In the genomic region with DNA sequence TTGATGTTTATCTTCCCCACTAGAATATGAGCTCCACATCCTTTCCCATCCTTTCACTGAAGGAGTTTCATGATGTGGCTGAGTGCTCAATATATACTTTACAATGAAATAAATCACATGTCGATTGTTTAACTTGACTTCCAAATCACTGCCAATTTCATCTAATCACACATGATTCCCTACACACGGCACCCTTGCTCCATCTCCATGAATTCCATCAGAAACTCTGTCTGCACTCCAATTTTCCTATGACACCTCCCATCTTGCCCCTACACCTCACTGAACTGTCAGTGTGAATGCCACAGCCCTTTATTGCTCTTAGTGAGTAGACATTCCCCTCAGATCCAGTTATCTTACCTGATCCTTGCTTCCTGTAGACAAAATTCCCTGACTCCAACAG, we compare ENCODE assay signal across 27 cellular contexts.
"Had no signal": no experiment of that assay in that cellular context is flagged by ENCODE, and none has a peak within 500 bp of the region (broad histone marks: within the 10 kb centered on the region; RNA-seq: fewer than 3 reads in every experiment).

No MANE protein-coding gene starts in this region.

- H3K36me3 ChIP-seq: stomach, suprapubic skin, thoracic aorta, thyroid gland, tibial artery, tibial nerve, transverse colon, upper lobe of left lung, upper lobe of right lung, uterus, vagina had no signal

- H3K9me3 ChIP-seq: stomach, testis, thoracic aorta, thyroid gland, tibial artery, tibial nerve, transverse colon, upper lobe of left lung, upper lobe of right lung, uterus, vagina had no signal

- H3K4me1 Mint-ChIP-seq: stimulated activated effector memory CD8-positive, alpha-beta T cell treated with anti-CD3 and anti-CD28 coated beads, Interleukin-12 subunit alpha, Interleukin-12 subunit beta, amount 100 ng/mL, for 72 hours; stimulated activated memory B cell treated with anti-CD40 and anti-IgM and Interleukin-4, amounts not matched to agents 10 μg/mL and 1 μg/mL and 100 μg/mL, for 72 hours; stimulated activated naive B cell treated with anti-CD40 and anti-IgM and Interleukin-4, amounts not matched to agents 10 μg/mL and 1 μg/mL and 100 μg/mL, for 72 hours; stimulated activated naive CD8-positive, alpha-beta T cell treated with anti-CD3 and anti-CD28 coated beads, Interleukin-15, amount 100 ng/mL, for 72 hours had no signal

- H3K36me3 Mint-ChIP-seq: stimulated activated effector memory CD8-positive, alpha-beta T cell treated with anti-CD3 and anti-CD28 coated beads, Interleukin-12 subunit alpha, Interleukin-12 subunit beta, amount 100 ng/mL, for 72 hours; stimulated activated memory B cell treated with anti-CD40 and anti-IgM and Interleukin-4, amounts not matched to agents 10 μg/mL and 1 μg/mL and 100 μg/mL, for 72 hours; stimulated activated naive B cell treated with anti-CD40 and anti-IgM and Interleukin-4, amounts not matched to agents 10 μg/mL and 1 μg/mL and 100 μg/mL, for 72 hours had no signal

- H3K4me3 Mint-ChIP-seq: stimulated activated effector memory CD8-positive, alpha-beta T cell treated with anti-CD3 and anti-CD28 coated beads, Interleukin-12 subunit alpha, Interleukin-12 subunit beta, amount 100 ng/mL, for 72 hours; stimulated activated memory B cell treated with anti-CD40 and anti-IgM and Interleukin-4, amounts not matched to agents 10 μg/mL and 1 μg/mL and 100 μg/mL, for 72 hours; stimulated activated naive B cell treated with anti-CD40 and anti-IgM and Interleukin-4, amounts not matched to agents 10 μg/mL and 1 μg/mL and 100 μg/mL, for 72 hours; stimulated activated naive CD8-positive, alpha-beta T cell treated with anti-CD3 and anti-CD28 coated beads, Interleukin-15, amount 100 ng/mL, for 72 hours; stimulated activated naive CD8-positive, alpha-beta T cell treated with anti-CD3 and anti-CD28 coated beads, Interleukin-15, Interleukin-2, amounts not matched to agents 100 ng/mL and 50 ng/mL, for 24 hours had no signal

- H3K27ac Mint-ChIP-seq: stimulated activated effector memory CD8-positive, alpha-beta T cell treated with anti-CD3 and anti-CD28 coated beads, Interleukin-12 subunit alpha, Interleukin-12 subunit beta, amount 100 ng/mL, for 72 hours; stimulated activated memory B cell treated with anti-CD40 and anti-IgM and Interleukin-4, amounts not matched to agents 10 μg/mL and 1 μg/mL and 100 μg/mL, for 72 hours; stimulated activated naive B cell treated with anti-CD40 and anti-IgM and Interleukin-4, amounts not matched to agents 10 μg/mL and 1 μg/mL and 100 μg/mL, for 72 hours; stimulated activated naive CD8-positive, alpha-beta T cell treated with anti-CD3 and anti-CD28 coated beads, Interleukin-15, amount 100 ng/mL, for 72 hours; stimulated activated naive CD8-positive, alpha-beta T cell treated with anti-CD3 and anti-CD28 coated beads, Interleukin-15, Interleukin-2, amounts not matched to agents 100 ng/mL and 50 ng/mL, for 24 hours had no signal

- H3K27ac ChIP-seq: stomach, suprapubic skin, testis, thoracic aorta, thyroid gland, tibial artery, tibial nerve, transverse colon, upper lobe of left lung, upper lobe of right lung, uterus, vagina had no signal

- H3K27me3 ChIP-seq: stomach, suprapubic skin, testis, thyroid gland, tibial artery, tibial nerve, transverse colon, upper lobe of left lung, upper lobe of right lung, uterus, vagina had no signal

- H3K27me3 Mint-ChIP-seq: stimulated activated memory B cell treated with anti-CD40 and anti-IgM and Interleukin-4, amounts not matched to agents 10 μg/mL and 1 μg/mL and 100 μg/mL, for 72 hours; stimulated activated naive B cell treated with anti-CD40 and anti-IgM and Interleukin-4, amounts not matched to agents 10 μg/mL and 1 μg/mL and 100 μg/mL, for 72 hours; stimulated activated naive CD8-positive, alpha-beta T cell treated with anti-CD3 and anti-CD28 coated beads, Interleukin-15, amount 100 ng/mL, for 72 hours; stimulated activated naive CD8-positive, alpha-beta T cell treated with anti-CD3 and anti-CD28 coated beads, Interleukin-15, Interleukin-2, amounts not matched to agents 100 ng/mL and 50 ng/mL, for 24 hours had no signal

- H3K9me3 Mint-ChIP-seq: stimulated activated effector memory CD8-positive, alpha-beta T cell treated with anti-CD3 and anti-CD28 coated beads, Interleukin-12 subunit alpha, Interleukin-12 subunit beta, amount 100 ng/mL, for 72 hours; stimulated activated naive B cell treated with anti-CD40 and anti-IgM and Interleukin-4, amounts not matched to agents 10 μg/mL and 1 μg/mL and 100 μg/mL, for 72 hours; stimulated activated naive CD8-positive, alpha-beta T cell treated with anti-CD3 and anti-CD28 coated beads, Interleukin-15, amount 100 ng/mL, for 72 hours; stimulated activated naive CD8-positive, alpha-beta T cell treated with anti-CD3 and anti-CD28 coated beads, Interleukin-15, Interleukin-2, amounts not matched to agents 100 ng/mL and 50 ng/mL, for 24 hours had no signal

- H3K4me1 ChIP-seq: stomach, suprapubic skin, testis, thyroid gland, tibial artery, tibial nerve, transverse colon, upper lobe of left lung, upper lobe of right lung, uterus, vagina had no signal

- DNase-seq: stimulated activated CD4-positive, alpha-beta T cell treated with anti-CD3 and anti-CD28 coated beads, Interleukin-2, amount 100 ng/mL, for 48 hours; stimulated activated CD4-positive, alpha-beta T cell treated with anti-CD3 and anti-CD28 coated beads, Interleukin-4, amount 100 ng/mL, for 1 hour; stimulated activated CD4-positive, alpha-beta T cell treated with anti-CD3 and anti-CD28 coated beads, Interleukin-4, amount 100 ng/mL, for 24 hours; stimulated activated CD4-positive, alpha-beta T cell treated with anti-CD3 and anti-CD28 coated beads, Interleukin-4, amount 100 ng/mL, for 4 hours; stimulated activated CD8-positive, alpha-beta memory T cell treated with anti-CD3 and anti-CD28 coated beads, Interleukin-4, amount 100 ng/mL, for 48 hours; stimulated activated naive B cell treated with anti-CD40 and anti-IgM and Interleukin-4, amounts not matched to agents 10 μg/mL and 1 μg/mL and 100 μg/mL, for 72 hours; stimulated activated naive CD4-positive, alpha-beta T cell; stimulated activated naive CD4-positive, alpha-beta T cell treated with Interleukin-2 at 50 U/mL for 16 hours; stimulated activated naive CD8-positive, alpha-beta T cell treated with anti-CD3 and anti-CD28 coated beads, Interleukin-15, amount 100 ng/mL, for 72 hours; stimulated activated naive CD8-positive, alpha-beta T cell treated with anti-CD3 and anti-CD28 coated beads, Interleukin-15, Interleukin-2, amounts not matched to agents 100 U/mL and 50 U/mL, for 24 hours; stomach; substantia nigra; testis; thyroid gland; tibial artery; transverse colon; trophoblast cell; upper lobe of left lung; upper lobe of right lung; uterus had no signal

- H3K4me3 ChIP-seq: stomach, suprapubic skin, testis, thoracic aorta, thyroid gland, tibial artery, tibial nerve, transverse colon, upper lobe of left lung, upper lobe of right lung, uterus, vagina had no signal
